ENCODE assay signal across 15 cellular contexts in genomic region chr9:137396808-137397367, GRCh38. TPM values are rescaled to one million over a fixed set of nuclear protein-coding genes. Genes with fewer than 3 reads are reported as not detected.
"Had no signal": no experiment of that assay in that cellular context is flagged by ENCODE, and none has a peak within 500 bp of the region (broad histone marks: within the 10 kb centered on the region; RNA-seq: fewer than 3 reads in every experiment).

No MANE protein-coding gene starts in this region.

- H3K27me3 ChIP-seq: colonic mucosa, esophagus muscularis mucosa, ovary, tibial artery, vagina had no signal

- H3K9me3 ChIP-seq: colonic mucosa, esophagus muscularis mucosa, lower lobe of right lung, ovary, tibial artery, vagina had no signal

- H3K4me3 ChIP-seq: colonic mucosa, esophagus muscularis mucosa, lower lobe of right lung, ovary, tibial artery, vagina had no signal

- H3K36me3 ChIP-seq: colonic mucosa, lower lobe of right lung, ovary had no signal

- ATAC-seq: lower lobe of right lung had no signal

- H3K27ac ChIP-seq: colonic mucosa, esophagus muscularis mucosa, lower lobe of right lung, ovary, tibial artery, vagina had no signal

- DNase-seq: activated CD4-positive, CD25-positive, alpha-beta regulatory T cell treated with anti-CD3 and anti-CD28 coated beads, Interleukin-2, amount 50 U/mL, for 72 hours; caudate nucleus; colonic mucosa; lower lobe of right lung; ovary; stimulated activated CD4-positive, alpha-beta T cell treated with anti-CD3 and anti-CD28 coated beads, Interleukin-12 subunit alpha, Interleukin-12 subunit beta, amount 100 ng/mL, for 4 hours; tibial artery had no signal

- H3K4me1 ChIP-seq: colonic mucosa, esophagus muscularis mucosa, lower lobe of right lung, tibial artery, vagina had no signal

- H3K36me3 Mint-ChIP-seq: activated CD4-positive, alpha-beta memory T cell treated with anti-CD3 and anti-CD28 coated beads for 36 hours had no signal

- H3K9me3 Mint-ChIP-seq: activated CD4-positive, alpha-beta memory T cell treated with anti-CD3 and anti-CD28 coated beads for 36 hours; activated T-helper 1 cell treated with anti-CD3 and anti-CD28 coated beads, Interleukin-12 subunit alpha, Interleukin-12 subunit beta, Interleukin-2, Interleukin-4 antibody, amounts not matched to agents 30 ng/mL and 10 ng/mL and 1 ng/mL, durations not matched to agents 14 hours and 24 hours and 36 hours; stimulated activated effector memory CD8-positive, alpha-beta T cell treated with anti-CD3 and anti-CD28 coated beads, Interleukin-12 subunit alpha, Interleukin-12 subunit beta, amount 100 ng/mL, for 72 hours had no signal

- H3K27ac Mint-ChIP-seq: activated T-helper 1 cell treated with anti-CD3 and anti-CD28 coated beads, Interleukin-12 subunit alpha, Interleukin-12 subunit beta, Interleukin-2, Interleukin-4 antibody, amounts not matched to agents 30 ng/mL and 10 ng/mL and 1 ng/mL, durations not matched to agents 14 hours and 24 hours and 36 hours; mesothelial cell of epicardium had no signal

RNA-seq across cellular contexts. Expression of gene ENTPD8, which starts 44.3 kb away (rescaled TPM):
- total RNA-seq: activated CD4-positive, alpha-beta memory T cell treated with anti-CD3 and anti-CD28 coated beads for 36 hours; activated T-helper 1 cell treated with anti-CD3 and anti-CD28 coated beads, Interleukin-12 subunit alpha, Interleukin-12 subunit beta, Interleukin-2, Interleukin-4 antibody, amounts not matched to agents 30 ng/mL and 10 ng/mL and 1 ng/mL, durations not matched to agents 14 hours and 24 hours and 36 hours; esophagus muscularis mucosa; subcutaneous adipose tissue; vagina had no signal
- polyA plus RNA-seq: neural cell had no signal
